In the genomic region with DNA sequence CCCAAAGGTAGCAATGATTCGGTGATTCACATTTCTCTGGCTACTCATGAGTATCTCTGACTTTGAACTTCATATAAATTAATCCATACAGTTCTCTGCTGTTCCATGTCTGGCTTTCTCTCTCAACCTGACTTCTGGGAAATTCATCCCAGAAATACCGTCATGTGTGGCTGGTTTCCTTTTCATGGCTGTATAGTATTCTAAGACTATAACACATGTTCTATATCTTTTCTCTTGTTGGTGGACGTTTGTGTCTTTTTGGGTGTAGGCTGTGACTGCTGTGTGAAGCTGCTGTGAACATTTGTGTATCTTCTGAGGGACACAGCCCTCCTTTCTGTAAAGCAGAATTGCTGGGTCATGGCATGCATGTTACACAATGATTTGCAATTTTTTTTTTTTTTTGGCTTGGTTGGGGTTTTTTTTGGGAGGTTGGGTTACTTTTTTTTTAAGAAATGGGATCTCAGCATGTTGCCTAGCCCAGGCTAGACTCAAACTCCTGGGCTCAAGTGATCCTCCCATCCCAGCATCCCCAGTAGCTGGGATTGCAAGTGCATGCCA, we compare ENCODE assay signal across 36 cellular contexts. TPM values are rescaled to one million over a fixed set of nuclear protein-coding genes. Genes with fewer than 3 reads are reported as not detected.
"Had no signal": no experiment of that assay in that cellular context is flagged by ENCODE, and none has a peak within 500 bp of the region (broad histone marks: within the 10 kb centered on the region; RNA-seq: fewer than 3 reads in every experiment).

No MANE protein-coding gene starts in this region.

- H3K9me3 Mint-ChIP-seq: activated CD4-positive, alpha-beta memory T cell treated with anti-CD3 and anti-CD28 coated beads for 36 hours; activated CD4-positive, alpha-beta T cell treated with anti-CD3 and anti-CD28 coated beads, Interleukin-2, amount 10 ng/mL, durations not matched to agents 24 days and 14 days; activated naive CD4-positive, alpha-beta T cell treated with anti-CD3 and anti-CD28 coated beads, Interleukin-2, amount 10 ng/mL, durations not matched to agents 7 days and 5 days; activated naive CD8-positive, alpha-beta T cell treated with anti-CD3 and anti-CD28 coated beads, Interleukin-2, amount 10 ng/mL, durations not matched to agents 7 days and 5 days; activated T-cell treated with anti-CD3 and anti-CD28 coated beads, Interleukin-2, amount 50 U/mL, for 24 hours; dendritic cell treated with granulocyte-macrophage colony-stimulating factor and Interleukin-4, amounts not matched to agents 40 ng/mL and 50 ng/mL, for 4 days; endodermal cell; nephron progenitor cell; stimulated activated naive CD8-positive, alpha-beta T cell treated with anti-CD3 and anti-CD28 coated beads, Interleukin-15, amount 100 ng/mL, for 72 hours; T-helper 1 cell treated with Interleukin-12 subunit alpha and Interleukin-12 subunit beta and Interleukin-4 antibody, amounts not matched to agents 30 μg/mL and 1 μg/mL, for 36 hours had no signal

- H3K27ac Mint-ChIP-seq: activated CD4-positive, alpha-beta memory T cell treated with anti-CD3 and anti-CD28 coated beads for 36 hours; activated CD4-positive, alpha-beta T cell treated with anti-CD3 and anti-CD28 coated beads, Interleukin-2, amount 10 ng/mL, durations not matched to agents 24 days and 14 days; activated naive CD4-positive, alpha-beta T cell treated with anti-CD3 and anti-CD28 coated beads, Interleukin-2, amount 10 ng/mL, durations not matched to agents 7 days and 5 days; activated naive CD8-positive, alpha-beta T cell treated with anti-CD3 and anti-CD28 coated beads, Interleukin-2, amount 10 ng/mL, durations not matched to agents 7 days and 5 days; activated T-cell treated with anti-CD3 and anti-CD28 coated beads, Interleukin-2, amount 50 U/mL, for 24 hours; dendritic cell treated with granulocyte-macrophage colony-stimulating factor and Interleukin-4, amounts not matched to agents 40 ng/mL and 50 ng/mL, for 4 days; endodermal cell; nephron progenitor cell; stimulated activated memory B cell treated with anti-CD40 and anti-IgM and Interleukin-4, amounts not matched to agents 10 μg/mL and 1 μg/mL and 100 μg/mL, for 72 hours; stimulated activated naive CD8-positive, alpha-beta T cell treated with anti-CD3 and anti-CD28 coated beads, Interleukin-15, amount 100 ng/mL, for 72 hours; T-helper 1 cell treated with Interleukin-12 subunit alpha and Interleukin-12 subunit beta and Interleukin-4 antibody, amounts not matched to agents 30 μg/mL and 1 μg/mL, for 36 hours had no signal

- H3K36me3 Mint-ChIP-seq: activated naive CD8-positive, alpha-beta T cell treated with anti-CD3 and anti-CD28 coated beads, Interleukin-2, amount 10 ng/mL, durations not matched to agents 7 days and 5 days had no signal

- DNase-seq: activated CD4-positive, alpha-beta memory T cell treated with anti-CD3 and anti-CD28 coated beads for 36 hours; activated CD4-positive, alpha-beta T cell treated with anti-CD3 and anti-CD28 coated beads, Interleukin-2, amount 10 ng/mL, durations not matched to agents 24 days and 14 days; activated CD4-positive, CD25-positive, alpha-beta regulatory T cell treated with anti-CD3 and anti-CD28 coated beads, Interleukin-2, amount 50 U/mL, for 72 hours; activated CD8-positive, alpha-beta memory T cell treated with anti-CD3 and anti-CD28 coated beads, Interleukin-2, amount 50 U/mL, for 48 hours; activated gamma-delta T cell; activated naive CD4-positive, alpha-beta T cell treated with anti-CD3 and anti-CD28 coated beads, Interleukin-2, amount 10 ng/mL, durations not matched to agents 7 days and 5 days; activated naive CD8-positive, alpha-beta T cell treated with anti-CD3 and anti-CD28 coated beads, Interleukin-2, amount 10 ng/mL, durations not matched to agents 7 days and 5 days; activated T-cell treated with anti-CD3 and anti-CD28 coated beads, Interleukin-2, amount 50 U/mL, for 24 hours; amniotic stem cell; central memory CD4-positive, alpha-beta T cell; endodermal cell; esophagus squamous epithelium; gastrocnemius medialis; glutamatergic neuron; islet precursor cell; left ventricle myocardium inferior; nephron progenitor cell; pancreas; retina; sigmoid colon; small intestine; stimulated activated CD4-positive, alpha-beta T cell treated with anti-CD3 and anti-CD28 coated beads, Interleukin-1b, Interleukin-23, amount 100 ng/mL, for 48 hours; stimulated activated CD4-positive, alpha-beta T cell treated with anti-CD3 and anti-CD28 coated beads, Interleukin-4, amount 100 ng/mL, for 4 hours; stimulated activated CD8-positive, alpha-beta memory T cell treated with anti-CD3 and anti-CD28 coated beads, Interleukin-4, amount 100 ng/mL, for 48 hours; stimulated activated naive CD8-positive, alpha-beta T cell treated with anti-CD3 and anti-CD28 coated beads, Interleukin-15, amount 100 ng/mL, for 72 hours; substantia nigra; T-helper 9 cell; thyroid gland; upper lobe of right lung had no signal

- H3K4me1 Mint-ChIP-seq: endodermal cell had no signal

- H3K4me1 ChIP-seq: breast epithelium, pancreas, prostate gland had no signal

- H3K9me3 ChIP-seq: breast epithelium, esophagus squamous epithelium, gastrocnemius medialis, left ventricle myocardium inferior, pancreas, prostate gland, sigmoid colon, thyroid gland, upper lobe of right lung had no signal

- H3K36me3 ChIP-seq: breast epithelium, esophagus squamous epithelium, pancreas, prostate gland, thyroid gland, upper lobe of right lung had no signal

- ATAC-seq: gastrocnemius medialis; pancreas; stimulated activated memory B cell treated with anti-CD40 and anti-IgM and Interleukin-4, amounts not matched to agents 10 μg/mL and 1 μg/mL and 100 μg/mL, for 72 hours; stimulated activated naive CD8-positive, alpha-beta T cell treated with anti-CD3 and anti-CD28 coated beads, Interleukin-15, amount 100 ng/mL, for 72 hours; upper lobe of right lung had no signal

- H3K4me3 Mint-ChIP-seq: activated CD4-positive, alpha-beta memory T cell treated with anti-CD3 and anti-CD28 coated beads for 36 hours; activated CD4-positive, alpha-beta T cell treated with anti-CD3 and anti-CD28 coated beads, Interleukin-2, amount 10 ng/mL, durations not matched to agents 24 days and 14 days; activated naive CD4-positive, alpha-beta T cell treated with anti-CD3 and anti-CD28 coated beads, Interleukin-2, amount 10 ng/mL, durations not matched to agents 7 days and 5 days; activated naive CD8-positive, alpha-beta T cell treated with anti-CD3 and anti-CD28 coated beads, Interleukin-2, amount 10 ng/mL, durations not matched to agents 7 days and 5 days; activated T-cell treated with anti-CD3 and anti-CD28 coated beads, Interleukin-2, amount 50 U/mL, for 24 hours; dendritic cell treated with granulocyte-macrophage colony-stimulating factor and Interleukin-4, amounts not matched to agents 40 ng/mL and 50 ng/mL, for 4 days; endodermal cell; nephron progenitor cell; stimulated activated memory B cell treated with anti-CD40 and anti-IgM and Interleukin-4, amounts not matched to agents 10 μg/mL and 1 μg/mL and 100 μg/mL, for 72 hours; stimulated activated naive CD8-positive, alpha-beta T cell treated with anti-CD3 and anti-CD28 coated beads, Interleukin-15, amount 100 ng/mL, for 72 hours; T-helper 1 cell treated with Interleukin-12 subunit alpha and Interleukin-12 subunit beta and Interleukin-4 antibody, amounts not matched to agents 30 μg/mL and 1 μg/mL, for 36 hours had no signal

- H3K4me3 ChIP-seq: breast epithelium, esophagus squamous epithelium, gastrocnemius medialis, left ventricle myocardium inferior, pancreas, prostate gland, sigmoid colon, thyroid gland, upper lobe of right lung had no signal

- H3K27me3 Mint-ChIP-seq: activated CD4-positive, alpha-beta memory T cell treated with anti-CD3 and anti-CD28 coated beads for 36 hours; activated CD4-positive, alpha-beta T cell treated with anti-CD3 and anti-CD28 coated beads, Interleukin-2, amount 10 ng/mL, durations not matched to agents 24 days and 14 days; activated naive CD8-positive, alpha-beta T cell treated with anti-CD3 and anti-CD28 coated beads, Interleukin-2, amount 10 ng/mL, durations not matched to agents 7 days and 5 days; activated T-cell treated with anti-CD3 and anti-CD28 coated beads, Interleukin-2, amount 50 U/mL, for 24 hours; dendritic cell treated with granulocyte-macrophage colony-stimulating factor and Interleukin-4, amounts not matched to agents 40 ng/mL and 50 ng/mL, for 4 days; stimulated activated memory B cell treated with anti-CD40 and anti-IgM and Interleukin-4, amounts not matched to agents 10 μg/mL and 1 μg/mL and 100 μg/mL, for 72 hours had no signal

- H3K27me3 ChIP-seq: breast epithelium, gastrocnemius medialis, pancreas, sigmoid colon, thyroid gland, upper lobe of right lung had no signal

- H3K27ac ChIP-seq: breast epithelium, esophagus squamous epithelium, gastrocnemius medialis, left ventricle myocardium inferior, pancreas, prostate gland, sigmoid colon, thyroid gland, upper lobe of right lung had no signal

RNA-seq across cellular contexts. Expression of gene DNAI2, which starts 54.4 kb away (rescaled TPM):
- total RNA-seq: astrocyte, breast epithelium, endodermal cell, gastrocnemius medialis, left ventricle myocardium inferior, lung microvascular endothelial cell, pancreas, sigmoid colon, upper lobe of right lung had no signal
